Comparison of ENCODE assay signal across 7 cellular contexts in genomic region chr15:20021351-20021750, GRCh38.
DNase-seq lines count a peak whose midpoint lies in the region; ATAC-seq, FAIRE-seq and TF ChIP-seq lines count a peak whose summit lies in the region.
"Not testable (repeated sequence)": the region's sequence is repeated elsewhere in the genome, so short reads cannot be mapped to it uniquely, and the experiment has no call there.

No MANE protein-coding gene starts in this region.

- WGBS in right cardiac atrium = 60% methylated on average over 3 of the region's 7 CpGs
- 65 to 83% methylated on average over 1 of the region's 7 CpGs for WGBS in lung, 2 donors

- DNase-seq in NB4 (ENCODE audit: low read depth) (peak; percentile 0), coronary artery (ENCODE audit: low spot score) (peak; percentile 17), right cardiac atrium (peak in 1 of 3 donors; percentile 4)
- DNase-seq in lung (ENCODE audit: low spot score); urothelium cell line (ENCODE audit: low spot score): not testable (repeated sequence)

- intact Hi-C loops in right cardiac atrium (cut with DNase I) = not testable (repeated sequence)

- TF ChIP-seq CTCF in NB4 (IDR thresholded peaks at IDR 0.05; ENCODE audit: low read depth, low read length); coronary artery (IDR thresholded peaks at IDR 0.05); lung (IDR thresholded peaks at IDR 0.05; ENCODE audit: control extremely low read depth, extremely low read depth): not testable (repeated sequence)

- H3K4me3 ChIP-seq in NB4 (ENCODE audit: low read depth, low read length); coronary artery; right cardiac atrium (ENCODE audit: low read length); lung: not testable (repeated sequence)

- H3K4me1 ChIP-seq in right cardiac atrium (ENCODE audit: control insufficient read depth, insufficient read depth, low read length); lung (ENCODE audit: control insufficient read depth in 2 of 2, insufficient read depth in 2 of 2, low read length in 2 of 2): not testable (repeated sequence)

- not testable (repeated sequence) for H3K27ac ChIP-seq in coronary artery; right cardiac atrium (ENCODE audit: low read length); lung (ENCODE audit: low read depth in 1 of 2, low read length in 1 of 2)

- not testable (repeated sequence) for H3K9me3 ChIP-seq in right cardiac atrium (ENCODE audit: control insufficient read depth, low read length); lung (ENCODE audit: control insufficient read depth in 2 of 2, insufficient read depth in 1 of 2, low read length in 1 of 2)

- H3K36me3 ChIP-seq in lung (ENCODE audit: control insufficient read depth in 2 of 2, insufficient read depth in 2 of 2, low read length in 2 of 2) = not testable (repeated sequence)

- H3K27me3 ChIP-seq in right cardiac atrium (ENCODE audit: control insufficient read depth, insufficient read depth); lung (ENCODE audit: control insufficient read depth, insufficient read depth): not testable (repeated sequence)

- FAIRE-seq in TTC549 (lab: Jason Lieb, UNC) (peak; percentile 76), urothelium cell line (lab: Jason Lieb, UNC) (peak; percentile 98)

- TF ChIP-seq POLR2A in NB4 (IDR thresholded peaks at IDR 0.05; ENCODE audit: extremely low read depth, insufficient read length) = not testable (repeated sequence)

- ATAC-seq in HG02759 (IDR thresholded peaks at IDR 0.05; ENCODE audit: unreplicated experiment) = peak; percentile 57
- peak; percentile 17 to 36 for ATAC-seq in right cardiac atrium
- ATAC-seq in lung (ENCODE audit: insufficient read depth, low FRiP score) = peak; percentile 59
